In the genomic region with DNA sequence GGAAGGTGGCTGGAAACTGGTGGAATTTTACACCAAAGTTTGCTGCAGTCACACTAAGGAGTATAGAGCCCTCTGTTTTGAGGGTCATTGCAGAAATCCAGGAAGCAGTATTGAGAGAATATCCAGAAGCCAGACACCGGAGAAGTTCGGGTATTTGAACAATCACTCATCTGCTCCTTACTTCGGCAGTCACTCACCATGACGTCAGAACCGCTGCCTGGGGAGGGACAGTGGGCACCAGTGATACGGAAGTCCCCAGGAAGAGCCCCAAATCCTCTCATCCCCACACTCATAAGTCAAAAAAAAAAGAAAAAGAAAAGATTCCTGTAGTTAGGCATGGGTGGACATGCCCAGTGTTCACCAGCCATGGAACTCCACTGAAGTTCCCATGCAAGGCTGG, we compare ENCODE assay signal across 18 cellular contexts.
"Had no signal": no experiment of that assay in that cellular context is flagged by ENCODE, and none has a peak within 500 bp of the region (broad histone marks: within the 10 kb centered on the region; RNA-seq: fewer than 3 reads in every experiment).

No MANE protein-coding gene starts in this region.

- H3K27ac Mint-ChIP-seq: activated CD4-positive, alpha-beta memory T cell treated with anti-CD3 and anti-CD28 coated beads, Interleukin-2, amount 10 ng/mL, durations not matched to agents 7 days and 5 days; activated naive CD4-positive, alpha-beta T cell treated with anti-CD3 and anti-CD28 coated beads, Interleukin-2, amount 50 U/mL, for 24 hours; stimulated activated naive CD8-positive, alpha-beta T cell treated with anti-CD3 and anti-CD28 coated beads, Interleukin-15, Interleukin-2, amounts not matched to agents 100 ng/mL and 50 ng/mL, for 24 hours had no signal

- H3K36me3 ChIP-seq: uterus had no signal

- H3K4me3 ChIP-seq: ascending aorta, suprapubic skin, transverse colon, uterus had no signal

- H3K9me3 Mint-ChIP-seq: activated CD4-positive, alpha-beta memory T cell treated with anti-CD3 and anti-CD28 coated beads, Interleukin-2, amount 10 ng/mL, durations not matched to agents 7 days and 5 days; activated naive CD4-positive, alpha-beta T cell treated with anti-CD3 and anti-CD28 coated beads, Interleukin-2, amount 50 U/mL, for 24 hours; nephron; stimulated activated naive CD8-positive, alpha-beta T cell treated with anti-CD3 and anti-CD28 coated beads, Interleukin-15, Interleukin-2, amounts not matched to agents 100 ng/mL and 50 ng/mL, for 24 hours had no signal

- H3K4me3 Mint-ChIP-seq: activated CD4-positive, alpha-beta memory T cell treated with anti-CD3 and anti-CD28 coated beads, Interleukin-2, amount 10 ng/mL, durations not matched to agents 7 days and 5 days; activated naive CD4-positive, alpha-beta T cell treated with anti-CD3 and anti-CD28 coated beads, Interleukin-2, amount 50 U/mL, for 24 hours; stimulated activated naive CD8-positive, alpha-beta T cell treated with anti-CD3 and anti-CD28 coated beads, Interleukin-15, Interleukin-2, amounts not matched to agents 100 ng/mL and 50 ng/mL, for 24 hours had no signal

- H3K27me3 Mint-ChIP-seq: activated CD4-positive, alpha-beta memory T cell treated with anti-CD3 and anti-CD28 coated beads, Interleukin-2, amount 10 ng/mL, durations not matched to agents 7 days and 5 days; activated naive CD4-positive, alpha-beta T cell treated with anti-CD3 and anti-CD28 coated beads, Interleukin-2, amount 50 U/mL, for 24 hours; stimulated activated naive CD8-positive, alpha-beta T cell treated with anti-CD3 and anti-CD28 coated beads, Interleukin-15, Interleukin-2, amounts not matched to agents 100 ng/mL and 50 ng/mL, for 24 hours had no signal

- DNase-seq: activated CD4-positive, alpha-beta memory T cell treated with anti-CD3 and anti-CD28 coated beads, Interleukin-2, amount 10 ng/mL, durations not matched to agents 7 days and 5 days; activated CD4-positive, alpha-beta T cell treated with anti-CD3 and anti-CD28 coated beads for 48 hours; activated CD4-positive, CD25-positive, alpha-beta regulatory T cell; activated effector memory CD4-positive, alpha-beta T cell treated with Interleukin-2 at 50 U/mL for 16 hours; activated T-cell treated with anti-CD3 and anti-CD28 coated beads, Interleukin-2, amount 50 U/mL, for 1 hour; cortex of kidney; effector CD8-positive, alpha-beta T cell; mesenchymal stem cell; nucleus accumbens; retina; stimulated activated CD4-positive, alpha-beta T cell treated with anti-CD3 and anti-CD28 coated beads, Interleukin-2, amount 100 ng/mL, for 24 hours; transverse colon; uterus had no signal

- H3K27ac ChIP-seq: ascending aorta, suprapubic skin, transverse colon, uterus had no signal

- H3K9me3 ChIP-seq: ascending aorta, suprapubic skin, transverse colon, uterus had no signal

- H3K27me3 ChIP-seq: ascending aorta, suprapubic skin, transverse colon, uterus had no signal
